14 cellular contexts compared by ENCODE assay signal in genomic region chr1:172976222-172977041, GRCh38.
DNase-seq lines count a peak whose midpoint lies in the region; ATAC-seq and TF ChIP-seq lines count a peak whose summit lies in the region.
"Had no signal": no experiment of that assay in that cellular context is flagged by ENCODE, and none has a peak within 500 bp of the region (broad histone marks: within the 10 kb centered on the region; RNA-seq: fewer than 3 reads in every experiment).

No MANE protein-coding gene starts in this region.

- H3K36me3 ChIP-seq in neuronal stem cell (replicated peaks in 1 of 2; ENCODE audit: control insufficient read depth in 2 of 2, insufficient read depth in 2 of 2, low read length in 2 of 2) = no peaks in the 10 kb centered on the region

- H3K23ac ChIP-seq in neuronal stem cell (ENCODE audit: low read depth, low read length, poor library complexity) = no peak overlapping the region

- no peak overlapping the region for H2BK120ac ChIP-seq in neuronal stem cell (ENCODE audit: low read depth, low read length)

- H3K14ac ChIP-seq in neuronal stem cell (ENCODE audit: low read length) = no peak overlapping the region

- H3K27me3 Mint-ChIP-seq in activated CD8-positive, alpha-beta T cell treated with anti-CD3 and anti-CD28 coated beads for 36 hours = no peaks in the 10 kb centered on the region
- H3K27me3 Mint-ChIP-seq in activated T-cell treated with anti-CD3 and anti-CD28 coated beads, Interleukin-2, amount 50 U/mL, for 4 hours (ENCODE audit: low read depth) = no peaks in the 10 kb centered on the region
- peaks cover 14% of the 10 kb centered on the region for H3K27me3 Mint-ChIP-seq in activated CD4-positive, alpha-beta T cell treated with anti-CD3 and anti-CD28 coated beads, Interleukin-2, amount 10 ng/mL, durations not matched to agents 24 days and 14 days

- peak overlapping the region; percentile 72 for H2AFZ ChIP-seq in neuronal stem cell (ENCODE audit: low read length)

- H2BK15ac ChIP-seq in neuronal stem cell (ENCODE audit: low read length) = no peak overlapping the region

- CTCF ChIA-PET in activated CD8-positive, alpha-beta T cell treated with anti-CD3 and anti-CD28 coated beads for 36 hours (lab: Charles Lee) = interaction anchor here (0.8 kb wide), 1 partner anchor 198 kb away, joined by 4 read pairs; no protein-coding TSS in a partner anchor

- TF ChIP-seq CTCF in activated CD8-positive, alpha-beta T cell treated with anti-CD3 and anti-CD28 coated beads for 36 hours (IDR thresholded peaks at IDR 0.05) = no peak

- H3K27ac ChIP-seq in neuronal stem cell (replicated peaks; ENCODE audit: low read length) = no peak overlapping the region
- H3K27ac ChIP-seq: SK-N-MC, testis had no signal

- no CpG with 5 or more reads among the region's 2 CpGs for WGBS in neuronal stem cell (ENCODE audit: extremely low coverage in 2 of 2, insufficient read length in 2 of 2, insufficient replicate concordance in 1 of 2), 2 donors

- H3K36me3 Mint-ChIP-seq in activated CD8-positive, alpha-beta T cell treated with anti-CD3 and anti-CD28 coated beads for 36 hours (ENCODE audit: low read depth) = no peaks in the 10 kb centered on the region
- H3K36me3 Mint-ChIP-seq in activated T-cell treated with anti-CD3 and anti-CD28 coated beads, Interleukin-2, amount 50 U/mL, for 4 hours (ENCODE audit: insufficient read depth) = no peaks in the 10 kb centered on the region
- H3K36me3 Mint-ChIP-seq in activated CD4-positive, alpha-beta T cell treated with anti-CD3 and anti-CD28 coated beads, Interleukin-2, amount 10 ng/mL, durations not matched to agents 24 days and 14 days (ENCODE audit: low read depth) = no peaks in the 10 kb centered on the region

- no peak overlapping the region for H3K9ac ChIP-seq in neuronal stem cell (ENCODE audit: low read depth, low read length, poor library complexity)

- intact Hi-C loops in activated CD8-positive, alpha-beta T cell treated with anti-CD3 and anti-CD28 coated beads for 36 hours (cut with micrococcal nuclease) = no loop called here
- intact Hi-C loops in activated CD4-positive, alpha-beta T cell treated with anti-CD3 and anti-CD28 coated beads, Interleukin-2, amount 10 ng/mL, durations not matched to agents 24 days and 14 days (cut with micrococcal nuclease) = no loop called here

- H3K4me3 ChIP-seq in neuronal stem cell (ENCODE audit: low read length in 2 of 2) = no peak overlapping the region
- H3K4me3 ChIP-seq: SK-N-MC, testis had no signal

- no peak overlapping the region for H4K91ac ChIP-seq in neuronal stem cell (ENCODE audit: low read depth, low read length, poor library complexity)

- no peak overlapping the region for H2BK12ac ChIP-seq in neuronal stem cell (ENCODE audit: low read length)

- no peak overlapping the region for H4K8ac ChIP-seq in neuronal stem cell (ENCODE audit: low read depth, low read length)

- peaks cover 0 to 3% of the 10 kb centered on the region in 2 donors for H3K4me1 ChIP-seq in neuronal stem cell (ENCODE audit: control insufficient read depth in 2 of 2, insufficient read depth in 1 of 2, low read depth in 1 of 2, low read length in 2 of 2)
- H3K4me1 ChIP-seq: testis had no signal

- H3K4me2 ChIP-seq in neuronal stem cell (ENCODE audit: insufficient read depth, low read length, poor library complexity, severe bottlenecking) = no peak overlapping the region

- no peaks in the 10 kb centered on the region for H3K79me1 ChIP-seq in neuronal stem cell (ENCODE audit: low read depth, low read length)

- no peak overlapping the region for H3K27ac Mint-ChIP-seq in activated CD8-positive, alpha-beta T cell treated with anti-CD3 and anti-CD28 coated beads for 36 hours
- no peak overlapping the region for H3K27ac Mint-ChIP-seq in activated CD4-positive, alpha-beta T cell treated with anti-CD3 and anti-CD28 coated beads, Interleukin-2, amount 10 ng/mL, durations not matched to agents 24 days and 14 days
- H3K27ac Mint-ChIP-seq: H9 had no signal

- no peak overlapping the region for H2BK5ac ChIP-seq in neuronal stem cell (ENCODE audit: low read length)

- no peak overlapping the region for H3K4me3 Mint-ChIP-seq in activated CD8-positive, alpha-beta T cell treated with anti-CD3 and anti-CD28 coated beads for 36 hours
- H3K4me3 Mint-ChIP-seq in activated T-cell treated with anti-CD3 and anti-CD28 coated beads, Interleukin-2, amount 50 U/mL, for 4 hours = no peak overlapping the region
- no peak overlapping the region for H3K4me3 Mint-ChIP-seq in activated CD4-positive, alpha-beta T cell treated with anti-CD3 and anti-CD28 coated beads, Interleukin-2, amount 10 ng/mL, durations not matched to agents 24 days and 14 days
- H3K4me3 Mint-ChIP-seq: H9 had no signal

- no peaks in the 10 kb centered on the region for H3K27me3 ChIP-seq in neuronal stem cell (ENCODE audit: control insufficient read depth in 3 of 3, insufficient read depth in 3 of 3, low read depth in 1 of 3, low read length in 3 of 3)
- H3K27me3 ChIP-seq: testis had no signal

- no peaks in the 10 kb centered on the region for H3K9me3 ChIP-seq in neuronal stem cell (replicated peaks in 1 of 2; ENCODE audit: control insufficient read depth in 2 of 2, insufficient read depth in 1 of 2, low read depth in 1 of 2, low read length in 2 of 2)
- H3K9me3 ChIP-seq: testis had no signal

- no peaks in the 10 kb centered on the region for H3K9me3 Mint-ChIP-seq in activated CD8-positive, alpha-beta T cell treated with anti-CD3 and anti-CD28 coated beads for 36 hours
- H3K9me3 Mint-ChIP-seq in activated T-cell treated with anti-CD3 and anti-CD28 coated beads, Interleukin-2, amount 50 U/mL, for 4 hours = no peaks in the 10 kb centered on the region
- H3K9me3 Mint-ChIP-seq in activated CD4-positive, alpha-beta T cell treated with anti-CD3 and anti-CD28 coated beads, Interleukin-2, amount 10 ng/mL, durations not matched to agents 24 days and 14 days = no peaks in the 10 kb centered on the region
- H3K9me3 Mint-ChIP-seq: H9 had no signal

- H2AK5ac ChIP-seq in neuronal stem cell (ENCODE audit: low read depth, low read length) = no peak overlapping the region

- H3K4me1 Mint-ChIP-seq in activated CD8-positive, alpha-beta T cell treated with anti-CD3 and anti-CD28 coated beads for 36 hours (ENCODE audit: low read depth) = no peaks in the 10 kb centered on the region
- H3K4me1 Mint-ChIP-seq in activated T-cell treated with anti-CD3 and anti-CD28 coated beads, Interleukin-2, amount 50 U/mL, for 4 hours (ENCODE audit: low read depth) = no peaks in the 10 kb centered on the region
- H3K4me1 Mint-ChIP-seq in activated CD4-positive, alpha-beta T cell treated with anti-CD3 and anti-CD28 coated beads, Interleukin-2, amount 10 ng/mL, durations not matched to agents 24 days and 14 days = no peaks in the 10 kb centered on the region

- H3K4ac ChIP-seq in neuronal stem cell (ENCODE audit: low read length) = no peak overlapping the region

- POLR2A ChIA-PET in activated CD8-positive, alpha-beta T cell treated with anti-CD3 and anti-CD28 coated beads for 36 hours (lab: Charles Lee) = interaction anchor here (0.6 kb wide), 1 partner anchor 86 kb away, joined by 3 read pairs; no protein-coding TSS in a partner anchor

- H3K18ac ChIP-seq in neuronal stem cell (ENCODE audit: low read length) = no peak overlapping the region

- ATAC-seq in esophagus mucosa = peak; percentile 89
- no peak for ATAC-seq in activated CD8-positive, alpha-beta T cell treated with anti-CD3 and anti-CD28 coated beads for 36 hours
- ATAC-seq in activated T-cell treated with anti-CD3 and anti-CD28 coated beads, Interleukin-2, amount 50 U/mL, for 4 hours = no peak

- peak; percentile 92 for DNase-seq in DMS53 (lab: John Stamatoyannopoulos, UW)
- peak; percentile 68 for DNase-seq in RPMI7951 (ENCODE audit: low read depth)
- no peak for DNase-seq in neuronal stem cell (ENCODE audit: low spot score)
- no peak for DNase-seq in activated CD8-positive, alpha-beta T cell treated with anti-CD3 and anti-CD28 coated beads for 36 hours
- DNase-seq in effector CD8-positive, alpha-beta T cell (lab: John Stamatoyannopoulos, UW) = no peak
- no peak for DNase-seq in activated T-cell treated with anti-CD3 and anti-CD28 coated beads, Interleukin-2, amount 50 U/mL, for 4 hours
- no peak for DNase-seq in activated CD4-positive, alpha-beta T cell treated with anti-CD3 and anti-CD28 coated beads, Interleukin-2, amount 10 ng/mL, durations not matched to agents 24 days and 14 days
- DNase-seq: activated CD8-positive, alpha-beta memory T cell treated with anti-CD3 and anti-CD28 coated beads, Interleukin-2, amount 50 U/mL, for 4 hours; H9; left cardiac atrium; NCI-H2029 treated with DMSO at 0.1 percent for 48 hours; testis had no signal

Comparison
In these comparisons a context has a peak if more than half of its experiments do, and no peak if none do; other contexts are left out.
1. DNase-seq: peak in DMS53 (single experiment) and RPMI7951 (single experiment); none in neuronal stem cell (single experiment), activated CD8-positive, alpha-beta T cell treated with anti-CD3 and anti-CD28 coated beads for 36 hours (single experiment), effector CD8-positive, alpha-beta T cell (single experiment), activated T-cell treated with anti-CD3 and anti-CD28 coated beads, Interleukin-2, amount 50 U/mL, for 4 hours (single experiment) and activated CD4-positive, alpha-beta T cell treated with anti-CD3 and anti-CD28 coated beads, Interleukin-2, amount 10 ng/mL, durations not matched to agents 24 days and 14 days (single experiment).